Comparison of ENCODE assay signal across 7 cellular contexts in the genomic region with DNA sequence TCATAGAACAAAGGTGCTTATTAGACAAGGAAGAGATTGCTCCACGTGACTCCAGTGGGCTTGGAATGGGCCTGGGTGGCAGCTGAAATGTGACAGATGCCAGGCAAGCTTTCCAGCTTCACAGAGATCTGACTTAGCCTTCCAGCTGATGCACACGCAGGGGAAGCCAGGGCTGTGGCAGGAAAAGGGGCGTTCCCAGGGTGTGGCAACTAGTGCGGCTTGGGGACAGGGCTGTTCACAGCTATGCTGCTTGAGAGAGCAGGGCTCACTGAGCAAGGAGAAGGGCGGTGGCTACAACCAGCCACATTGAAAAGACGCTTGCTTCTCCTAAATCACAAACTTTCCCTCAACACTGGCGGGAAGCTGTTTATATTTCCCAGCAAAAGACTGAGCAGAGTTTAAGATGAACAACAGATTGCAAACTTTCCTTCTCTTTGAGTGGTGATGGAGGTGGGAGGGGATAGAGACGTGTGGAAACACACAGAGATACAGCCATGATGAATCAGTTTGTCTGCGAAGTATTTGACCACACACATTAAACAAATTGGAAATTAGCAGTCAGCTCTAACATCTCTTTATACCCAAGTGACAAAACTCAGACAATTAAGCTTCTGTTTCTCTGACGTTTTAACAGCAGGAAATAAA.
DNase-seq lines count a peak whose midpoint lies in the region; ATAC-seq and TF ChIP-seq lines count a peak whose summit lies in the region.

No MANE protein-coding gene starts in this region.

- ATAC-seq in left ventricle myocardium superior, result peak; percentile 71
- no peak for ATAC-seq in GM19395 (IDR thresholded peaks at IDR 0.05; ENCODE audit: unreplicated experiment)
- ATAC-seq in HG03565 (IDR thresholded peaks at IDR 0.05; ENCODE audit: unreplicated experiment), result no peak
- no peak for ATAC-seq in HG03039 (IDR thresholded peaks at IDR 0.05; ENCODE audit: unreplicated experiment)

- no peak for TF ChIP-seq RAD21 in Ishikawa (IDR thresholded peaks at IDR 0.05; ENCODE audit: low read depth)

- intact Hi-C loops in left ventricle myocardium superior (cut with micrococcal nuclease), result no loop called here

- no peak for TF ChIP-seq EP300 in Ishikawa (IDR thresholded peaks at IDR 0.05; ENCODE audit: borderline replicate concordance)

- DNase-seq in activated T-cell treated with anti-CD3 and anti-CD28 coated beads, Interleukin-2, amount 50 U/mL, for 48 hours, result peak; percentile 79 to 84
- peak; percentile 61 for DNase-seq in left ventricle myocardium superior
- DNase-seq in stimulated activated CD8-positive, alpha-beta memory T cell treated with anti-CD3 and anti-CD28 coated beads, Interleukin-12 subunit alpha, Interleukin-12 subunit beta, amount 100 ng/mL, for 4 hours (ENCODE audit: low read depth), result peak; percentile 10

TF ChIP-seq in Ishikawa, 13 proteins besides CTCF, POLR2A, EP300 and RAD21:
- TF ChIP-seq CREB1 (IDR thresholded peaks at IDR 0.05; ENCODE audit: low read depth), result no peak
- no peak for TF ChIP-seq YY1 (IDR thresholded peaks at IDR 0.05; ENCODE audit: low read depth)
- TF ChIP-seq, protein P1, sequence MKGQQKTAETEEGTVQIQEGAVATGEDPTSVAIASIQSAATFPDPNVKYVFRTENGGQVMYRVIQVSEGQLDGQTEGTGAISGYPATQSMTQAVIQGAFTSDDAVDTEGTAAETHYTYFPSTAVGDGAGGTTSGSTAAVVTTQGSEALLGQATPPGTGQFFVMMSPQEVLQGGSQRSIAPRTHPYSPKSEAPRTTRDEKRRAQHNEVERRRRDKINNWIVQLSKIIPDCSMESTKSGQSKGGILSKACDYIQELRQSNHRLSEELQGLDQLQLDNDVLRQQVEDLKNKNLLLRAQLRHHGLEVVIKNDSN (IDR thresholded peaks at IDR 0.05), result 0 out of 2 replicates have a peak, but pooled peaks have one; percentile 39

Comparison
In these comparisons a context has a peak if more than half of its experiments do, and no peak if none do; other contexts are left out.
1. DNase-seq: peak in every context shown above with its lines; median percentile 82 in activated T-cell treated with anti-CD3 and anti-CD28 coated beads, Interleukin-2, amount 50 U/mL, for 48 hours; 61 in left ventricle myocardium superior; 10 in stimulated activated CD8-positive, alpha-beta memory T cell treated with anti-CD3 and anti-CD28 coated beads, Interleukin-12 subunit alpha, Interleukin-12 subunit beta, amount 100 ng/mL, for 4 hours.